Comparison of ENCODE assay signal across 8 cellular contexts in genomic region chr15:55587321-55588069, GRCh38. TPM values are rescaled to one million over a fixed set of nuclear protein-coding genes. Genes with fewer than 3 reads are reported as not detected.
DNase-seq lines count a peak whose midpoint lies in the region; ATAC-seq and TF ChIP-seq lines count a peak whose summit lies in the region.

No MANE protein-coding gene starts in this region.

- DNase-seq in T-helper 1 cell (no peak), T1000 (lab: John Stamatoyannopoulos, UW) (peak; percentile 42), endothelial cell (ENCODE audit: low spot score) (peak; percentile 33), T-helper 9 cell (no peak)

- peak; percentile 47 for ATAC-seq in HG02885 (IDR thresholded peaks at IDR 0.05; ENCODE audit: poor library complexity, unreplicated experiment)

- H3K36me3 ChIP-seq in mesodermal cell (ENCODE audit: control insufficient read depth, insufficient read depth, low read length) (peaks cover 5% of the 10 kb centered on the region), urinary bladder (ENCODE audit: insufficient read depth) (no peaks in the 10 kb centered on the region)

- H3K4me3 Mint-ChIP-seq in T-helper 1 cell treated with Interleukin-12 subunit alpha and Interleukin-12 subunit beta and Interleukin-4 antibody, amounts not matched to agents 30 μg/mL and 1 μg/mL, for 36 hours = peak overlapping the region; percentile 29
- H3K4me3 Mint-ChIP-seq in endothelial cell (ENCODE audit: unreplicated experiment) = peak overlapping the region; percentile 81

- H3K36me3 Mint-ChIP-seq in T-helper 1 cell treated with Interleukin-12 subunit alpha and Interleukin-12 subunit beta and Interleukin-4 antibody, amounts not matched to agents 30 μg/mL and 1 μg/mL, for 36 hours (ENCODE audit: low read depth) = peaks cover 2% of the 10 kb centered on the region
- H3K36me3 Mint-ChIP-seq in endothelial cell (ENCODE audit: low read depth, unreplicated experiment) = no peaks in the 10 kb centered on the region

- H3K4me1 ChIP-seq in mesodermal cell (ENCODE audit: control insufficient read depth, insufficient read depth, low read length, poor library complexity, severe bottlenecking) (no peaks in the 10 kb centered on the region), urinary bladder (ENCODE audit: insufficient read depth) (no peaks in the 10 kb centered on the region)

- H3K27me3 Mint-ChIP-seq in T-helper 1 cell treated with Interleukin-12 subunit alpha and Interleukin-12 subunit beta and Interleukin-4 antibody, amounts not matched to agents 30 μg/mL and 1 μg/mL, for 36 hours (ENCODE audit: low read depth) = peaks cover 59% of the 10 kb centered on the region
- peaks cover 6% of the 10 kb centered on the region for H3K27me3 Mint-ChIP-seq in endothelial cell (ENCODE audit: unreplicated experiment)

- H3K27ac Mint-ChIP-seq in T-helper 1 cell treated with Interleukin-12 subunit alpha and Interleukin-12 subunit beta and Interleukin-4 antibody, amounts not matched to agents 30 μg/mL and 1 μg/mL, for 36 hours = no peak overlapping the region
- no peak overlapping the region for H3K27ac Mint-ChIP-seq in endothelial cell (ENCODE audit: unreplicated experiment)

- H3K9me3 Mint-ChIP-seq in T-helper 1 cell treated with Interleukin-12 subunit alpha and Interleukin-12 subunit beta and Interleukin-4 antibody, amounts not matched to agents 30 μg/mL and 1 μg/mL, for 36 hours = no peaks in the 10 kb centered on the region
- H3K9me3 Mint-ChIP-seq in endothelial cell (ENCODE audit: unreplicated experiment) = no peaks in the 10 kb centered on the region

- WGBS in mesodermal cell (ENCODE audit: insufficient coverage in 2 of 2), 2 experiments = 7 to 8% methylated on average over 41 to 42 of the region's 65 CpGs
- 2% methylated on average over 65 of the region's 65 CpGs for WGBS in urinary bladder

- no peak for TF ChIP-seq CTCF in endothelial cell (IDR thresholded peaks at IDR 0.05; ENCODE audit: unreplicated experiment)

- peaks cover 6% of the 10 kb centered on the region for H3K9me3 ChIP-seq in mesodermal cell (ENCODE audit: control insufficient read depth, low read length)

- H3K27ac ChIP-seq in mesodermal cell (ENCODE audit: low read depth, low read length, severe bottlenecking) (peak overlapping the region; percentile 84), urinary bladder (ENCODE audit: low read depth) (peak overlapping the region; percentile 25)

- H3K4me1 Mint-ChIP-seq in T-helper 1 cell treated with Interleukin-12 subunit alpha and Interleukin-12 subunit beta and Interleukin-4 antibody, amounts not matched to agents 30 μg/mL and 1 μg/mL, for 36 hours (ENCODE audit: low read depth) = peaks cover 1% of the 10 kb centered on the region
- H3K4me1 Mint-ChIP-seq in endothelial cell (ENCODE audit: unreplicated experiment) = peaks cover 7% of the 10 kb centered on the region

- H3K4me3 ChIP-seq in mesodermal cell (ENCODE audit: extremely low read depth, insufficient read depth, low read length, poor library complexity, severe bottlenecking) (peak overlapping the region; percentile 64), urinary bladder (ENCODE audit: low read depth, low read length) (peak overlapping the region; percentile 55)

RNA-seq across cellular contexts. Expression of gene PYGO1, which starts 0.7 kb away (rescaled TPM):
- total RNA-seq in endothelial cell (ENCODE audit: unreplicated experiment) (1.5 TPM), urinary bladder (40.9 TPM)
- 9.8 TPM for polyA plus RNA-seq in mesodermal cell (2013, experiment 1 of 2)
- polyA plus RNA-seq in mesodermal cell (2013, experiment 2 of 2) = 12.1 TPM
- 4.9 TPM for polyA plus RNA-seq in urinary bladder

Comparison
In these comparisons a context has a peak if more than half of its experiments do, and no peak if none do; other contexts are left out.
1. DNase-seq: peak in T1000 (single experiment) and endothelial cell (single experiment); none in T-helper 1 cell (0 of 5) and T-helper 9 cell (single experiment).
2. RNA of gene PYGO1, which starts 0.7 kb away (total RNA-seq): 40.9 TPM in urinary bladder (single experiment); 1.5 TPM in endothelial cell (single experiment); every median in the first group is over 10 times any median in the second.